Comparison of ENCODE assay signal across 1 cellular context in the genomic region with DNA sequence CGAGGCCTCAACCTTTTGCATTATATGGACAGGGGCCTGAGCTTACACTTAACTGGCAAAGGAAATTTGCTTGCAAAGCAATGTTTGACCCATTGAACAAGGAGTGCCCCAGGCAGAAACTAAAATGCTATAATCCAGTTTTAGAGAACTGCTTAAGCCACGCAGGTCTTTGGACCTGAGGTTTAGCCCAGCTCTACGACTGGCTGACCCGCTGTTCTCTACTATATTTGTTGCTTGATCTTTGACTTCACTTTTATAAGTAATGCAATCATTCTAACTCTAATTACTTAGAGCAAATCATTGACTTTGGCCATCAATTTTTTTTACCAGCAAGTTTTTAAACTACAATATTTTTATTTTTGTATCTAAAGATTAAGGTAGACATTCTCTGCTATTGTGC.
TF ChIP-seq lines count a peak whose summit lies in the region.

No MANE protein-coding gene starts in this region.

TF ChIP-seq in liver, 16 proteins besides CTCF, POLR2A, EP300 and RAD21:
- TF ChIP-seq NR2F2 (IDR thresholded peaks at IDR 0.05) (no peak), SP1 (IDR thresholded peaks at IDR 0.05) (peak; percentile 20), JUND (IDR thresholded peaks at IDR 0.05) (no peak), GABPA (IDR thresholded peaks at IDR 0.05 in 1 of 2, conservative IDR thresholded peaks at IDR 0.05 in 1 of 2) (no peak), RXRA (IDR thresholded peaks at IDR 0.05) (peak in 1 of 2 donors; percentile 27), HNF4A (conservative IDR thresholded peaks at IDR 0.05) (peak; percentile 60 to 65)
- TF ChIP-seq, protein P1, sequence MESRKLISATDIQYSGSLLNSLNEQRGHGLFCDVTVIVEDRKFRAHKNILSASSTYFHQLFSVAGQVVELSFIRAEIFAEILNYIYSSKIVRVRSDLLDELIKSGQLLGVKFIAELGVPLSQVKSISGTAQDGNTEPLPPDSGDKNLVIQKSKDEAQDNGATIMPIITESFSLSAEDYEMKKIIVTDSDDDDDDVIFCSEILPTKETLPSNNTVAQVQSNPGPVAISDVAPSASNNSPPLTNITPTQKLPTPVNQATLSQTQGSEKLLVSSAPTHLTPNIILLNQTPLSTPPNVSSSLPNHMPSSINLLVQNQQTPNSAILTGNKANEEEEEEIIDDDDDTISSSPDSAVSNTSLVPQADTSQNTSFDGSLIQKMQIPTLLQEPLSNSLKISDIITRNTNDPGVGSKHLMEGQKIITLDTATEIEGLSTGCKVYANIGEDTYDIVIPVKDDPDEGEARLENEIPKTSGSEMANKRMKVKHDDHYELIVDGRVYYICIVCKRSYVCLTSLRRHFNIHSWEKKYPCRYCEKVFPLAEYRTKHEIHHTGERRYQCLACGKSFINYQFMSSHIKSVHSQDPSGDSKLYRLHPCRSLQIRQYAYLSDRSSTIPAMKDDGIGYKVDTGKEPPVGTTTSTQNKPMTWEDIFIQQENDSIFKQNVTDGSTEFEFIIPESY (IDR thresholded peaks at IDR 0.05), result no peak
